Comparison of ENCODE assay signal across 17 cellular contexts in genomic region chr4:43709443-43709842, GRCh38.
"Had no signal": no experiment of that assay in that cellular context is flagged by ENCODE, and none has a peak within 500 bp of the region (broad histone marks: within the 10 kb centered on the region; RNA-seq: fewer than 3 reads in every experiment).

No MANE protein-coding gene starts in this region.

- H3K36me3 Mint-ChIP-seq: activated naive CD8-positive, alpha-beta T cell treated with anti-CD3 and anti-CD28 coated beads, Interleukin-2, amount 10 ng/mL, durations not matched to agents 7 days and 5 days; brain; natural killer cell treated with Interleukin-12 subunit alpha and Interleukin-12 subunit beta and Interleukin-15 and Interleukin-18, amount 100 ng/mL, for 72 hours; stimulated activated naive B cell treated with anti-CD40 and anti-IgM and Interleukin-4, amounts not matched to agents 10 μg/mL and 1 μg/mL and 100 μg/mL, for 72 hours had no signal

- H3K9me3 ChIP-seq: thyroid gland had no signal

- ATAC-seq: natural killer cell treated with Interleukin-12 subunit alpha and Interleukin-12 subunit beta and Interleukin-15 and Interleukin-18, amount 100 ng/mL, for 72 hours; stimulated activated naive B cell treated with anti-CD40 and anti-IgM and Interleukin-4, amounts not matched to agents 10 μg/mL and 1 μg/mL and 100 μg/mL, for 72 hours had no signal

- H3K4me3 ChIP-seq: thyroid gland had no signal

- H3K27ac Mint-ChIP-seq: activated naive CD8-positive, alpha-beta T cell treated with anti-CD3 and anti-CD28 coated beads, Interleukin-2, amount 10 ng/mL, durations not matched to agents 7 days and 5 days; activated T-helper 1 cell treated with anti-CD3 and anti-CD28 coated beads, Interleukin-12 subunit alpha, Interleukin-12 subunit beta, Interleukin-2, Interleukin-4 antibody, amounts not matched to agents 30 ng/mL and 10 ng/mL and 1 ng/mL, durations not matched to agents 14 hours and 24 hours and 36 hours; brain; dendritic cell treated with granulocyte-macrophage colony-stimulating factor and Interleukin-4, amounts not matched to agents 40 ng/mL and 50 ng/mL, for 4 days; natural killer cell treated with Interleukin-12 subunit alpha and Interleukin-12 subunit beta and Interleukin-15 and Interleukin-18, amount 100 ng/mL, for 72 hours; stimulated activated naive B cell treated with anti-CD40 and anti-IgM and Interleukin-4, amounts not matched to agents 10 μg/mL and 1 μg/mL and 100 μg/mL, for 72 hours had no signal

- H3K27me3 Mint-ChIP-seq: activated naive CD8-positive, alpha-beta T cell treated with anti-CD3 and anti-CD28 coated beads, Interleukin-2, amount 10 ng/mL, durations not matched to agents 7 days and 5 days; dendritic cell treated with granulocyte-macrophage colony-stimulating factor and Interleukin-4, amounts not matched to agents 40 ng/mL and 50 ng/mL, for 4 days; natural killer cell treated with Interleukin-12 subunit alpha and Interleukin-12 subunit beta and Interleukin-15 and Interleukin-18, amount 100 ng/mL, for 72 hours; stimulated activated naive B cell treated with anti-CD40 and anti-IgM and Interleukin-4, amounts not matched to agents 10 μg/mL and 1 μg/mL and 100 μg/mL, for 72 hours had no signal

- DNase-seq: activated CD4-positive, CD25-positive, alpha-beta regulatory T cell treated with anti-CD3 and anti-CD28 coated beads, Interleukin-2, amount 50 U/mL, for 72 hours; activated naive CD4-positive, alpha-beta T cell; activated naive CD8-positive, alpha-beta T cell treated with anti-CD3 and anti-CD28 coated beads, Interleukin-2, amount 10 ng/mL, durations not matched to agents 7 days and 5 days; cerebellar nuclear complex; effector memory CD4-positive, alpha-beta T cell; head of caudate nucleus; mesendoderm; nucleus accumbens; posterior cingulate gyrus; retina; stimulated activated CD4-positive, alpha-beta T cell treated with anti-CD3 and anti-CD28 coated beads, Interleukin-2, amount 100 ng/mL, for 48 hours; stimulated activated naive B cell treated with anti-CD40 and anti-IgM and Interleukin-4, amounts not matched to agents 10 μg/mL and 1 μg/mL and 100 μg/mL, for 72 hours; thyroid gland had no signal

- H3K4me1 Mint-ChIP-seq: activated naive CD8-positive, alpha-beta T cell treated with anti-CD3 and anti-CD28 coated beads, Interleukin-2, amount 10 ng/mL, durations not matched to agents 7 days and 5 days; brain; stimulated activated naive B cell treated with anti-CD40 and anti-IgM and Interleukin-4, amounts not matched to agents 10 μg/mL and 1 μg/mL and 100 μg/mL, for 72 hours had no signal

- H3K4me3 Mint-ChIP-seq: activated naive CD8-positive, alpha-beta T cell treated with anti-CD3 and anti-CD28 coated beads, Interleukin-2, amount 10 ng/mL, durations not matched to agents 7 days and 5 days; activated T-helper 1 cell treated with anti-CD3 and anti-CD28 coated beads, Interleukin-12 subunit alpha, Interleukin-12 subunit beta, Interleukin-2, Interleukin-4 antibody, amounts not matched to agents 30 ng/mL and 10 ng/mL and 1 ng/mL, durations not matched to agents 14 hours and 24 hours and 36 hours; brain; dendritic cell treated with granulocyte-macrophage colony-stimulating factor and Interleukin-4, amounts not matched to agents 40 ng/mL and 50 ng/mL, for 4 days; natural killer cell treated with Interleukin-12 subunit alpha and Interleukin-12 subunit beta and Interleukin-15 and Interleukin-18, amount 100 ng/mL, for 72 hours; stimulated activated naive B cell treated with anti-CD40 and anti-IgM and Interleukin-4, amounts not matched to agents 10 μg/mL and 1 μg/mL and 100 μg/mL, for 72 hours had no signal
